In genomic region chr7:44561481-44561880, GRCh38 we compare ENCODE assay signal across 24 cellular contexts. TPM values are rescaled to one million over a fixed set of nuclear protein-coding genes. Genes with fewer than 3 reads are reported as not detected.
DNase-seq lines count a peak whose midpoint lies in the region; ATAC-seq and TF ChIP-seq lines count a peak whose summit lies in the region.
"Had no signal": no experiment of that assay in that cellular context is flagged by ENCODE, and none has a peak within 500 bp of the region (broad histone marks: within the 10 kb centered on the region; RNA-seq: fewer than 3 reads in every experiment).

No MANE protein-coding gene starts in this region.

- H3K27ac Mint-ChIP-seq in nephron progenitor cell: no peak overlapping the region

- POLR2A ChIA-PET in HEK293 (lab: Yijun Ruan, JAX): interaction anchor here (3.3 kb wide), 1 partner anchor 12 kb away, joined by 19 read pairs; the partner anchor contains the start of gene DDX56

- H3K27ac ChIP-seq in HEK293 (ENCODE audit: extremely low read depth, low read depth, low read length) (no peak overlapping the region), spleen (no peak overlapping the region), right cardiac atrium (ENCODE audit: low read length) (no peak overlapping the region)
- H3K27ac ChIP-seq: SJCRH30 had no signal

- intact Hi-C loops in spleen (cut with DNase I; ENCODE audit: low total_unique reads) (loop anchor here (10.0 kb wide), 1 partner anchor 327 kb away; no protein-coding TSS in a partner anchor), right cardiac atrium (cut with DNase I) (loop anchor here in 2 of 4 donors (5.0 to 10.0 kb wide), 3 partner anchors 317 to 347 kb away; no protein-coding TSS in a partner anchor)

- CTCF ChIA-PET in HEK293 (lab: Yijun Ruan, JAX): interaction anchor here (1.2 to 1.3 kb wide), 2 partner anchors 28 to 321 kb away, joined by 3 read pairs; no protein-coding TSS in a partner anchor

- H3K36me3 Mint-ChIP-seq in nephron progenitor cell (ENCODE audit: low read depth): peaks cover 16% of the 10 kb centered on the region

- no peak for ATAC-seq in left lobe of liver
- no peak for ATAC-seq in right cardiac atrium

- H3K9me3 Mint-ChIP-seq in nephron progenitor cell: no peaks in the 10 kb centered on the region
- H3K9me3 Mint-ChIP-seq: CD8-positive, alpha-beta memory T cell had no signal

- H3K4me3 ChIP-seq in HEK293 (ENCODE audit: low read depth, low read length) (no peak overlapping the region), spleen (no peak overlapping the region), right cardiac atrium (ENCODE audit: low read length) (no peak overlapping the region)
- H3K4me3 ChIP-seq: HAP-1, SJCRH30 had no signal

- 81 to 90% (median 88%) methylated on average over 6 of the region's 6 CpGs for WGBS in spleen, 5 donors
- 82% methylated on average over 6 of the region's 6 CpGs for WGBS in right cardiac atrium

- no peaks in the 10 kb centered on the region for H3K4me1 Mint-ChIP-seq in nephron progenitor cell

- no peak for TF ChIP-seq POLR2A in spleen (IDR thresholded peaks at IDR 0.05)

- H3K27me3 Mint-ChIP-seq in nephron progenitor cell (ENCODE audit: low read depth, poor library complexity): peaks cover 17% of the 10 kb centered on the region
- H3K27me3 Mint-ChIP-seq: CD8-positive, alpha-beta memory T cell had no signal

- no peaks in the 10 kb centered on the region; the same call in 1 of the 2 replicates for H3K4me1 ChIP-seq in HEK293 (ENCODE audit: control insufficient read depth, insufficient read depth, low read length)
- peaks cover 0 to 16% (median 9%) of the 10 kb centered on the region in 6 donors for H3K4me1 ChIP-seq in spleen
- H3K4me1 ChIP-seq in right cardiac atrium (ENCODE audit: control insufficient read depth, insufficient read depth, low read length): no peaks in the 10 kb centered on the region
- H3K4me1 ChIP-seq: HAP-1 had no signal

- TF ChIP-seq CTCF in HEK293 (tag by site-specific recombination; IDR thresholded peaks at IDR 0.05) (no peak), spleen (IDR thresholded peaks at IDR 0.05 in 8 of 11, conservative IDR thresholded peaks at IDR 0.05 in 3 of 11) (no peak), nephron progenitor cell (IDR thresholded peaks at IDR 0.05) (no peak)

- no peak overlapping the region for H3K4me3 Mint-ChIP-seq in nephron progenitor cell
- H3K4me3 Mint-ChIP-seq: CD8-positive, alpha-beta memory T cell had no signal

- H3K36me3 ChIP-seq in HEK293 (ENCODE audit: control insufficient read depth in 2 of 2, insufficient read depth in 1 of 2, low read length in 2 of 2): peaks cover 4 to 30% of the 10 kb centered on the region in 2 experiments; a peak in 1 of 3 replicates
- peaks cover 0 to 36% (median 30%) of the 10 kb centered on the region in 6 donors for H3K36me3 ChIP-seq in spleen

- H3K27me3 ChIP-seq in spleen (replicated peaks in 1 of 7) (no peaks in the 10 kb centered on the region), right cardiac atrium (ENCODE audit: control insufficient read depth, insufficient read depth) (no peaks in the 10 kb centered on the region)
- H3K27me3 ChIP-seq: SJCRH30 had no signal

- DNase-seq in activated effector memory CD4-positive, alpha-beta T cell treated with anti-CD3 and anti-CD28 coated beads, Interleukin-2, amount 50 U/mL, for 16 hours: peak; percentile 57
- DNase-seq in activated effector memory CD4-positive, alpha-beta T cell treated with Interleukin-2 at 50 U/mL for 16 hours: no peak
- DNase-seq in left lobe of liver (ENCODE audit: low spot score) (peak; percentile 29), spleen (peak; percentile 18), nephron progenitor cell (no peak), HuH-7.5 (ENCODE audit: low spot score) (no peak), right cardiac atrium (no peak)
- DNase-seq: AML-193; C1 segment of cervical spinal cord; CD8-positive, alpha-beta memory T cell; DMS 273 treated with DMSO at 0.1 percent for 48 hours; DMS79; GDM1; GOT3; Karpas-422; NCI-H1105; NCI-H1436 treated with DMSO at 0.1 percent for 48 hours; NCI-H187 treated with DMSO at 0.1 percent for 48 hours; NCI-H2171 treated with DMSO at 0.1 percent for 48 hours; NCI-H345; NCI-H510A treated with DMSO at 0.1 percent for 48 hours had no signal

- H3K9me3 ChIP-seq in HEK293 (ENCODE audit: control insufficient read depth, insufficient read depth, low read depth, low read length): no peaks in the 10 kb centered on the region
- H3K9me3 ChIP-seq in spleen: no peaks in the 10 kb centered on the region
- no peaks in the 10 kb centered on the region for H3K9me3 ChIP-seq in right cardiac atrium (ENCODE audit: control insufficient read depth, low read length)
- H3K9me3 ChIP-seq: HAP-1, SJCRH30 had no signal

TF ChIP-seq in HEK293, 187 proteins besides CTCF, POLR2A, EP300 and RAD21:
- TF ChIP-seq PRDM6 (tag by site-specific recombination; IDR thresholded peaks at IDR 0.05) (no peak), SCRT1 (tag by site-specific recombination; IDR thresholded peaks at IDR 0.05; ENCODE audit: borderline replicate concordance) (peak; percentile 79; the same call in 1 of the 2 replicates), ZNF514 (tag by site-specific recombination; IDR thresholded peaks at IDR 0.05) (no peak), ZFHX2 (tag by site-specific recombination; conservative IDR thresholded peaks at IDR 0.05) (no peak), ZNF114 (tag by site-specific recombination; IDR thresholded peaks at IDR 0.05) (no peak), ZBTB21 (tag by site-specific recombination; IDR thresholded peaks at IDR 0.05) (no peak), SCRT2 (tag by site-specific recombination; IDR thresholded peaks at IDR 0.05) (peak; percentile 86), BCL11A (tag by site-specific recombination; IDR thresholded peaks at IDR 0.05; ENCODE audit: low read depth) (no peak)

RNA-seq across cellular contexts. Expression of gene DDX56, which starts 12.2 kb away (rescaled TPM):
- total RNA-seq in left lobe of liver: 32.9 TPM
- total RNA-seq in spleen: 10 to 100 TPM; 56.1 to 78.9 (median 60.9) TPM
- polyA plus RNA-seq in spleen: 100 to 1,000 TPM in 2 of 3 donors, 10 to 100 TPM in 1; 70.0 to 130 (median 105) TPM
- total RNA-seq in right cardiac atrium: 10 to 100 TPM; 23.4 to 35.5 (median 28.2) TPM
- 24.1 TPM for polyA plus RNA-seq in right cardiac atrium

RNA-seq across cellular contexts. Expression of gene NPC1L1, which starts 20.4 kb away (rescaled TPM):
- total RNA-seq in left lobe of liver (21.1 TPM), spleen (under 1 TPM in 1 of 7 donors, not detected in 6; 0.07 TPM), right cardiac atrium (under 1 TPM in 2 of 4 donors, not detected in 2; 0.06 to 0.08 TPM)
- polyA plus RNA-seq in spleen (under 1 TPM; 0.02 to 0.03 (median 0.03) TPM), right cardiac atrium (0.05 TPM)
- total RNA-seq: CD8-positive, alpha-beta memory T cell; SJCRH30 had no signal
- polyA plus RNA-seq: CD8-positive, alpha-beta memory T cell had no signal

RNA-seq across cellular contexts. Expression of gene TMED4, which starts 20.6 kb away (rescaled TPM):
- total RNA-seq in left lobe of liver (45.5 TPM), spleen (100 to 1,000 TPM in 2 of 7 donors, 10 to 100 TPM in 5; 55.4 to 105 (median 66.6) TPM), right cardiac atrium (10 to 100 TPM; 63.2 to 75.2 (median 66.6) TPM)
- polyA plus RNA-seq in spleen (10 to 100 TPM; 26.1 to 34.7 (median 28.7) TPM), right cardiac atrium (63.9 TPM)

RNA-seq across cellular contexts. Expression of gene OGDH, which starts 44.9 kb away (rescaled TPM):
- total RNA-seq in left lobe of liver (50.9 TPM), spleen (100 to 1,000 TPM in 2 of 7 donors, 10 to 100 TPM in 5; 78.2 to 120 (median 91.6) TPM), right cardiac atrium (100 to 1,000 TPM; 347 to 406 (median 380) TPM)
- polyA plus RNA-seq in spleen (10 to 100 TPM; 15.7 to 32.3 (median 15.9) TPM), right cardiac atrium (168 TPM)

Comparison
In these comparisons a context has a peak if more than half of its experiments do, and no peak if none do; other contexts are left out.
1. DNase-seq: peak in activated effector memory CD4-positive, alpha-beta T cell treated with anti-CD3 and anti-CD28 coated beads, Interleukin-2, amount 50 U/mL, for 16 hours (single experiment), left lobe of liver (single experiment) and spleen (single experiment); none in activated effector memory CD4-positive, alpha-beta T cell treated with Interleukin-2 at 50 U/mL for 16 hours (single experiment), nephron progenitor cell (single experiment), HuH-7.5 (single experiment) and right cardiac atrium (0 of 3).
2. RNA of gene NPC1L1, which starts 20.4 kb away (total RNA-seq): 21.1 TPM in left lobe of liver (single experiment); 0.06 to 0.08 TPM in right cardiac atrium and 0.07 TPM in spleen; every median in the first group is over 10 times any median in the second.